Comparison of ENCODE assay signal across 8 cellular contexts in genomic region chr9:124309665-124310064, GRCh38. TPM values are rescaled to one million over a fixed set of nuclear protein-coding genes. Genes with fewer than 3 reads are reported as not detected.
A peak's percentile ranks its signal among the peaks of the same experiment; 100 is the strongest.
DNase-seq lines count a peak whose midpoint lies in the region; ATAC-seq and TF ChIP-seq lines count a peak whose summit lies in the region.

No MANE protein-coding gene starts in this region.

- H3K36me3 ChIP-seq in SJCRH30 (peaks cover 20% of the 10 kb centered on the region), prostate gland (no peaks in the 10 kb centered on the region)

- H3K27ac ChIP-seq in SJCRH30 (peak overlapping the region; percentile 9), prostate gland (no peak overlapping the region)

- ATAC-seq in sciatic nerve (peak; percentile 16), HG02852 (IDR thresholded peaks at IDR 0.05; ENCODE audit: unreplicated experiment) (no peak)

- no peak for TF ChIP-seq CTCF in prostate gland (IDR thresholded peaks at IDR 0.05)

- TF ChIP-seq POLR2A in prostate gland (IDR thresholded peaks at IDR 0.05), result no peak

- DNase-seq in GM03348 (ENCODE audit: low spot score) (peak; percentile 94), SJCRH30 (no peak), fibroblast of peridontal ligament (ENCODE audit: extremely low read depth) (peak; percentile 92), sciatic nerve (ENCODE audit: low spot score) (no peak), prostate gland (ENCODE audit: low spot score) (no peak), hypothalamus (lab: John Stamatoyannopoulos, UW) (no peak), NCI-H1092 treated with DMSO at 0.1 percent for 48 hours (lab: John Stamatoyannopoulos, UW) (no peak)

- WGBS in prostate gland, result 68% methylated on average over 14 of the region's 14 CpGs

- peaks cover 15% of the 10 kb centered on the region for H3K4me1 ChIP-seq in SJCRH30
- H3K4me1 ChIP-seq in prostate gland (replicated peaks), result no peaks in the 10 kb centered on the region

- no peaks in the 10 kb centered on the region for H3K9me3 ChIP-seq in SJCRH30 (replicated peaks)
- no peaks in the 10 kb centered on the region for H3K9me3 ChIP-seq in prostate gland

- H3K27me3 ChIP-seq in SJCRH30 (no peaks in the 10 kb centered on the region), prostate gland (replicated peaks; ENCODE audit: insufficient read depth) (no peaks in the 10 kb centered on the region)

- H3K4me3 ChIP-seq in SJCRH30 (no peak overlapping the region), prostate gland (no peak overlapping the region)

- intact Hi-C loops in sciatic nerve (cut with DNase I) (no loop called here), prostate gland (cut with DNase I) (no loop called here)

RNA-seq across cellular contexts. Expression of gene NEK6, which starts 51.9 kb away (rescaled TPM):
- 26.1 and 28.4 TPM in 2 replicates for total RNA-seq in SJCRH30 (2014; rRNA removed; shearing (Covaris generic))
- total RNA-seq in sciatic nerve, result 103 TPM
- total RNA-seq in prostate gland, result 10 to 100 TPM; 32.3 to 44.2 TPM

Comparison
In these comparisons a context has a peak if more than half of its experiments do, and no peak if none do; other contexts are left out.
1. DNase-seq: peak in GM03348 (single experiment) and fibroblast of peridontal ligament (single experiment); none in SJCRH30 (0 of 2), sciatic nerve (single experiment), prostate gland (single experiment), hypothalamus (0 of 51) and NCI-H1092 treated with DMSO at 0.1 percent for 48 hours (single experiment).